In the genomic region with DNA sequence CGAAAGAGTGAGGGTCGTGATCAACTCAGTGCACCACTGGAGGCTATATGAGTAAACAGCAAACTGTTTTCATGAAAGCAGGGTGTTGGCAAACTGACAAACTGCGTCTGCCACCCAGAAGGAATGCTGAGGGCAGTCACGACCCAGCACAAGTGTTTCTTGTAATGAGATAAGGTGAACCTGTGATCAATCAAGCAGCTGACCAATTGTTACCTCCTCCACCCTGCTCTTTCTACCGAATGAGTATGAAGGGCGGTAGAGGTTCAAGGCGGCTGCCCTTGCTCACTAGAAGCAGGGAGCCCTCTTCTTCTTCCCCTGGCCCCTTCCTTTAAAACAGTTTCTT, we compare ENCODE assay signal across 12 cellular contexts. TPM values are rescaled to one million over a fixed set of nuclear protein-coding genes. Genes with fewer than 3 reads are reported as not detected.
"Had no signal": no experiment of that assay in that cellular context is flagged by ENCODE, and none has a peak within 500 bp of the region (broad histone marks: within the 10 kb centered on the region; RNA-seq: fewer than 3 reads in every experiment).

No MANE protein-coding gene starts in this region.

RNA-seq across cellular contexts. Expression of a gene that starts 5.6 kb away (rescaled TPM):
- total RNA-seq: activated CD4-positive, alpha-beta memory T cell treated with anti-CD3 and anti-CD28 coated beads for 36 hours; activated CD4-positive, alpha-beta T cell treated with anti-CD3 and anti-CD28 coated beads, Interleukin-2, amount 10 ng/mL, durations not matched to agents 24 days and 14 days; activated CD8-positive, alpha-beta memory T cell treated with anti-CD3 and anti-CD28 coated beads for 36 hours; activated naive CD4-positive, alpha-beta T cell treated with anti-CD3 and anti-CD28 coated beads for 36 hours; activated naive CD8-positive, alpha-beta T cell treated with anti-CD3 and anti-CD28 coated beads for 36 hours; activated T-helper 1 cell treated with anti-CD3 and anti-CD28 coated beads, Interleukin-12 subunit alpha, Interleukin-12 subunit beta, Interleukin-2, Interleukin-4 antibody, amounts not matched to agents 30 ng/mL and 10 ng/mL and 1 ng/mL, durations not matched to agents 14 hours and 24 hours and 36 hours; chondrocyte; naive thymus-derived CD4-positive, alpha-beta T cell; smooth muscle cell; T-helper 1 cell treated with Interleukin-12 subunit alpha and Interleukin-12 subunit beta and Interleukin-4 antibody, amounts not matched to agents 30 ng/mL and 1 ng/mL, for 36 hours had no signal
- polyA plus RNA-seq: immature natural killer cell; mammary epithelial cell; naive thymus-derived CD4-positive, alpha-beta T cell; smooth muscle cell had no signal
